Comparison of ENCODE assay signal across 20 cellular contexts in genomic region chr9:28668158-28668557, GRCh38.
A peak's percentile ranks its signal among the peaks of the same experiment; 100 is the strongest.
DNase-seq lines count a peak whose midpoint lies in the region; ATAC-seq and TF ChIP-seq lines count a peak whose summit lies in the region.
"Had no signal": no experiment of that assay in that cellular context is flagged by ENCODE, and none has a peak within 500 bp of the region (broad histone marks: within the 10 kb centered on the region; RNA-seq: fewer than 3 reads in every experiment).

No MANE protein-coding gene starts in this region.

- no peak for TF ChIP-seq EP300 in transverse colon (IDR thresholded peaks at IDR 0.05; ENCODE audit: low read depth)

- TF ChIP-seq CTCF in transverse colon (IDR thresholded peaks at IDR 0.05) (no peak), uterus (IDR thresholded peaks at IDR 0.05) (no peak)

- no peaks in the 10 kb centered on the region for H3K4me1 ChIP-seq in transverse colon
- no peaks in the 10 kb centered on the region for H3K4me1 ChIP-seq in uterus
- H3K4me1 ChIP-seq: esophagus muscularis mucosa had no signal

- no peak for TF ChIP-seq POLR2A in transverse colon (IDR thresholded peaks at IDR 0.05)
- TF ChIP-seq POLR2A in uterus (IDR thresholded peaks at IDR 0.05), result no peak

- no peak overlapping the region for H3K4me3 ChIP-seq in transverse colon
- no peak overlapping the region for H3K4me3 ChIP-seq in uterus
- H3K4me3 ChIP-seq: esophagus muscularis mucosa had no signal

- in situ Hi-C loops in transverse colon (cut with MboI; ENCODE audit: low pct_ligation_motif_present in 1 of 4, low pct_unique_long_range_greater_than_20kb in 1 of 4, low sequenced_read_pairs in 3 of 4), result no loop called here

- H3K9me3 ChIP-seq in transverse colon (no peaks in the 10 kb centered on the region), uterus (no peaks in the 10 kb centered on the region)
- H3K9me3 ChIP-seq: esophagus muscularis mucosa had no signal

- ATAC-seq in GM18867 (IDR thresholded peaks at IDR 0.05; ENCODE audit: unreplicated experiment) (peak; percentile 86), GM21447 (IDR thresholded peaks at IDR 0.05; ENCODE audit: unreplicated experiment) (peak; percentile 51), HG03066 (IDR thresholded peaks at IDR 0.05; ENCODE audit: low read depth, unreplicated experiment) (peak; percentile 63)
- no peak for ATAC-seq in stimulated activated naive CD8-positive, alpha-beta T cell treated with anti-CD3 and anti-CD28 coated beads, Interleukin-15, Interleukin-2, amounts not matched to agents 100 U/mL and 50 U/mL, for 24 hours
- ATAC-seq: left colon had no signal

- H3K27ac ChIP-seq in transverse colon, result no peak overlapping the region
- H3K27ac ChIP-seq in uterus, result no peak overlapping the region
- H3K27ac ChIP-seq: esophagus muscularis mucosa, WERI-Rb-1 had no signal

- 63 to 67% methylated on average over 2 of the region's 2 CpGs for WGBS in transverse colon (ENCODE audit: low coverage in 1 of 2), 2 donors

- intact Hi-C loops in transverse colon (cut with DNase I; ENCODE audit: low total_unique reads) (no loop called here), uterus (cut with DNase I; ENCODE audit: low total_unique reads) (no loop called here)

- H3K36me3 ChIP-seq in transverse colon, result no peaks in the 10 kb centered on the region
- H3K36me3 ChIP-seq in uterus, result no peaks in the 10 kb centered on the region
- H3K36me3 ChIP-seq: esophagus muscularis mucosa, WERI-Rb-1 had no signal

- peak; percentile 2 for DNase-seq in NAMALWA (ENCODE audit: low spot score)
- DNase-seq in transverse colon, result no peak
- no peak for DNase-seq in uterus
- DNase-seq in NCI-H446 treated with DMSO at 0.1 percent for 48 hours (lab: John Stamatoyannopoulos, UW), result no peak
- no peak for DNase-seq in stimulated activated naive CD8-positive, alpha-beta T cell treated with anti-CD3 and anti-CD28 coated beads, Interleukin-15, Interleukin-2, amounts not matched to agents 100 U/mL and 50 U/mL, for 24 hours
- DNase-seq: activated CD4-positive, alpha-beta T cell treated with anti-CD3 and anti-CD28 coated beads, Interleukin-2, amount 50 U/mL, for 4 hours; activated naive CD4-positive, alpha-beta T cell; anterior cingulate cortex; CD4-positive, alpha-beta T cell; central memory CD4-positive, alpha-beta T cell; DMS79 treated with DMSO at 0.1 percent for 48 hours; left colon; NCI-H187 treated with DMSO at 0.1 percent for 48 hours; Right ventricle myocardium superior; stimulated activated CD4-positive, alpha-beta T cell treated with anti-CD3 and anti-CD28 coated beads, Interleukin-4, amount 100 ng/mL, for 1 hour; WERI-Rb-1 had no signal

- H3K27me3 ChIP-seq in transverse colon, result no peaks in the 10 kb centered on the region
- H3K27me3 ChIP-seq in uterus, result no peaks in the 10 kb centered on the region
- H3K27me3 ChIP-seq: esophagus muscularis mucosa had no signal
